ENCODE assay signal across 1 cellular context in the genomic region with DNA sequence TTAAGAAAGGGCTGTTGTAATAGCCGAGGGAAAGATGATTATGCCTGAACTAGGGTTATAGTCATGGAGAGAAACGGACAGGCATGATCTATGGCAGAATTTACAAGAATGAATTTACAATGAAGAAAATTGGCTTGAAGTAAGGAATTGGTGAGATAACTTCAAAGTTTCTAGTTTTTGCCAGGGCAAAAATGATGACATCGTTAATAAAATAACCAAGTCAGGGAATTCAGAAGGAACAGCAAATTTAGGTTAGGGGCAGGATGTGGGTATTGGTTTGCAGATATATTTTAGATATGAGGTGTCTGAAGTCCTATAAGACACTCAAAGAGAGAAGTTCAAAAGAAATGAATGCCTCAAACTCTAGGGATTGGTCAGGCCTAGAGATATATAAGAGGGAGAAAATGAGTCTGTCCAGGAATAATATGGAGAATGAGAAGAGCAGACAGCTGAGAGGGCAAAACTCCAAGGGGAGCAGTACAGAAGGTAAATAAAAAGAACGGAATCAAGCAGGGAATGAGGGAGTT.
TF ChIP-seq lines count a peak whose summit lies in the region.

No MANE protein-coding gene starts in this region.

TF ChIP-seq in HEK293, 187 proteins besides CTCF, POLR2A, EP300 and RAD21 (continued from another document):
- TF ChIP-seq ZNF580 (tag by site-specific recombination; IDR thresholded peaks at IDR 0.05) (no peak), ZNF214 (tag by site-specific recombination; IDR thresholded peaks at IDR 0.05; ENCODE audit: borderline replicate concordance) (no peak)
- TF ChIP-seq, protein P1, sequence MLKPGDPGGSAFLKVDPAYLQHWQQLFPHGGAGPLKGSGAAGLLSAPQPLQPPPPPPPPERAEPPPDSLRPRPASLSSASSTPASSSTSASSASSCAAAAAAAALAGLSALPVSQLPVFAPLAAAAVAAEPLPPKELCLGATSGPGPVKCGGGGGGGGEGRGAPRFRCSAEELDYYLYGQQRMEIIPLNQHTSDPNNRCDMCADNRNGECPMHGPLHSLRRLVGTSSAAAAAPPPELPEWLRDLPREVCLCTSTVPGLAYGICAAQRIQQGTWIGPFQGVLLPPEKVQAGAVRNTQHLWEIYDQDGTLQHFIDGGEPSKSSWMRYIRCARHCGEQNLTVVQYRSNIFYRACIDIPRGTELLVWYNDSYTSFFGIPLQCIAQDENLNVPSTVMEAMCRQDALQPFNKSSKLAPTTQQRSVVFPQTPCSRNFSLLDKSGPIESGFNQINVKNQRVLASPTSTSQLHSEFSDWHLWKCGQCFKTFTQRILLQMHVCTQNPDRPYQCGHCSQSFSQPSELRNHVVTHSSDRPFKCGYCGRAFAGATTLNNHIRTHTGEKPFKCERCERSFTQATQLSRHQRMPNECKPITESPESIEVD (tag by site-specific recombination; IDR thresholded peaks at IDR 0.05), result no peak
